8 cellular contexts compared by ENCODE assay signal in genomic region chr14:52351561-52352491, GRCh38.
A peak's percentile ranks its signal among the peaks of the same experiment; 100 is the strongest.
DNase-seq lines count a peak whose midpoint lies in the region; ATAC-seq and TF ChIP-seq lines count a peak whose summit lies in the region.

No MANE protein-coding gene starts in this region.

- no peaks in the 10 kb centered on the region for H3K36me3 ChIP-seq in RWPE2 (ENCODE audit: low read depth)
- no peaks in the 10 kb centered on the region for H3K36me3 ChIP-seq in stomach smooth muscle (ENCODE audit: control insufficient read depth in 2 of 2, insufficient read depth in 2 of 2, low read length in 2 of 2)

- H3K9me3 ChIP-seq in RWPE2 (ENCODE audit: severe bottlenecking) (no peaks in the 10 kb centered on the region), stomach smooth muscle (ENCODE audit: control insufficient read depth in 2 of 2, low read length in 2 of 2) (no peaks in the 10 kb centered on the region)

- ATAC-seq in GM21737 (IDR thresholded peaks at IDR 0.05; ENCODE audit: unreplicated experiment), result peak; percentile 72
- peak; percentile 56 for ATAC-seq in RWPE2 (ENCODE audit: low read depth)
- ATAC-seq in GM21526 (IDR thresholded peaks at IDR 0.05; ENCODE audit: low FRiP score, unreplicated experiment), result no peak
- no peak for ATAC-seq in HG02571 (IDR thresholded peaks at IDR 0.05; ENCODE audit: unreplicated experiment)

- H3K4me1 ChIP-seq in RWPE2 (ENCODE audit: insufficient read depth, poor library complexity, severe bottlenecking) (peaks cover 50% of the 10 kb centered on the region), stomach smooth muscle (ENCODE audit: control insufficient read depth, insufficient read depth, low read length) (peaks cover 27% of the 10 kb centered on the region)

- peak overlapping the region; percentile 16 for H3K27ac ChIP-seq in RWPE2 (ENCODE audit: poor library complexity, severe bottlenecking)
- H3K27ac ChIP-seq in stomach smooth muscle (ENCODE audit: low read length), result peak overlapping the region; percentile 89

- DNase-seq in GM12865 (ENCODE audit: low read depth), result peak; percentile 49
- DNase-seq in RWPE2 (ENCODE audit: low spot score), result no peak
- peak; percentile 66 for DNase-seq in fibroblast of the conjunctiva (ENCODE audit: low read depth)
- no peak for DNase-seq in HuH-7 (ENCODE audit: low spot score)

- H3K4me3 ChIP-seq in GM12865 (ENCODE audit: low read depth, low read length), result no peak overlapping the region
- H3K4me3 ChIP-seq in RWPE2 (ENCODE audit: severe bottlenecking), result no peak overlapping the region
- H3K4me3 ChIP-seq in stomach smooth muscle (ENCODE audit: low read length in 2 of 2), result no peak overlapping the region

- peak overlapping the region; percentile 50 to 72 for H3K9ac ChIP-seq in stomach smooth muscle (ENCODE audit: low read length in 2 of 2)

- no peaks in the 10 kb centered on the region for H3K27me3 ChIP-seq in RWPE2 (ENCODE audit: insufficient read depth, poor library complexity, severe bottlenecking)
- no peaks in the 10 kb centered on the region for H3K27me3 ChIP-seq in stomach smooth muscle (ENCODE audit: control insufficient read depth in 1 of 2, insufficient read depth in 2 of 2, low read length in 2 of 2)

- TF ChIP-seq CTCF in GM12865 (IDR thresholded peaks at IDR 0.05; ENCODE audit: insufficient read depth, low read depth, low read length, missing control alignments), result no peak
- TF ChIP-seq CTCF in RWPE2 (IDR thresholded peaks at IDR 0.05; ENCODE audit: poor library complexity, severe bottlenecking), result no peak

Comparison
In these comparisons a context has a peak if more than half of its experiments do, and no peak if none do; other contexts are left out.
1. DNase-seq: peak in GM12865 (single experiment) and fibroblast of the conjunctiva (single experiment); none in RWPE2 (single experiment) and HuH-7 (single experiment).
2. ATAC-seq: peak in GM21737 (single experiment) and RWPE2 (single experiment); none in GM21526 (single experiment) and HG02571 (single experiment).